10 cellular contexts compared by ENCODE assay signal in genomic region chr11:46332093-46332567, GRCh38. TPM values are rescaled to one million over a fixed set of nuclear protein-coding genes. Genes with fewer than 3 reads are reported as not detected.
DNase-seq lines count a peak whose midpoint lies in the region; ATAC-seq, FAIRE-seq and TF ChIP-seq lines count a peak whose summit lies in the region.
"Had no signal": no experiment of that assay in that cellular context is flagged by ENCODE, and none has a peak within 500 bp of the region (broad histone marks: within the 10 kb centered on the region; RNA-seq: fewer than 3 reads in every experiment).

No MANE protein-coding gene starts in this region.

- BruUV-seq in HepG2 (replicated peaks; lab: Mats Ljungman, UMichigan): no TSS peak

- no peak overlapping the region for H3K9ac ChIP-seq in HepG2 (ENCODE audit: insufficient read depth, low read depth, low read length)

- H3K9me3 ChIP-seq in HepG2 (ENCODE audit: low read length) (no peaks in the 10 kb centered on the region), right lobe of liver (no peaks in the 10 kb centered on the region), tibial artery (no peaks in the 10 kb centered on the region)

- WGBS in HepG2 (ENCODE audit: low lambda C conversion rate): 25% methylated on average over 4 of the region's 8 CpGs
- WGBS in right lobe of liver (ENCODE audit: insufficient coverage, low coverage, low lambda C conversion rate, missing lambda C conversion rate): 18% methylated on average over 2 of the region's 8 CpGs

- TF ChIP-seq CTCF in HepG2 (CRISPR knock-in tag; IDR thresholded peaks at IDR 0.05) (no peak), right lobe of liver (IDR thresholded peaks at IDR 0.05) (no peak), coronary artery (IDR thresholded peaks at IDR 0.05) (no peak), nephron (IDR thresholded peaks at IDR 0.05; ENCODE audit: unreplicated experiment in 3 of 3) (no peak), tibial artery (IDR thresholded peaks at IDR 0.05) (no peak)

- H3K9me3 Mint-ChIP-seq in nephron: no peaks in the 10 kb centered on the region

- no peaks in the 10 kb centered on the region for H3K36me3 Mint-ChIP-seq in nephron (ENCODE audit: low read depth)

- peaks cover 59% of the 10 kb centered on the region for H3K27me3 Mint-ChIP-seq in nephron (ENCODE audit: low read depth)

- H3K4me3 ChIP-seq in HepG2 (replicated peaks in 1 of 3; ENCODE audit: insufficient read depth in 1 of 3, low read depth in 2 of 3, low read length in 3 of 3) (peak overlapping the region in 1 of 3 experiments; percentile 65; a peak in 1 of 6 replicates), right lobe of liver (no peak overlapping the region), coronary artery (peak overlapping the region; percentile 67), tibial artery (peak overlapping the region in 1 of 2 donors; percentile 48)

- FAIRE-seq in HepG2 (lab: Jason Lieb, UNC): no peak
- FAIRE-seq: GM18507 had no signal

- H3K36me3 ChIP-seq in HepG2 (replicated peaks in 1 of 2; ENCODE audit: control insufficient read depth in 1 of 2, insufficient read depth in 2 of 2, low read length in 2 of 2) (no peaks in the 10 kb centered on the region), right lobe of liver (no peaks in the 10 kb centered on the region), tibial artery (no peaks in the 10 kb centered on the region)

- H3K4me1 ChIP-seq in HepG2 (ENCODE audit: insufficient read depth, low read length): 0 out of 2 replicates have a peak, but pooled peaks cover 4% of the 10 kb centered on the region
- peaks cover 0 to 6% (median 0%) of the 10 kb centered on the region in 4 donors for H3K4me1 ChIP-seq in right lobe of liver
- H3K4me1 ChIP-seq in tibial artery: peaks cover 0 to 17% (median 13%) of the 10 kb centered on the region in 4 donors

- peaks cover 26% of the 10 kb centered on the region for H3K4me1 Mint-ChIP-seq in nephron

- H3K4me3 Mint-ChIP-seq in nephron: peak overlapping the region; percentile 67 to 78 (median 69)

- peak overlapping the region in 1 of 3 experiments; percentile 54 for H3K27ac Mint-ChIP-seq in nephron

- ATAC-seq in HepG2: no peak
- no peak for ATAC-seq in right lobe of liver
- ATAC-seq in SK-N-SH treated with all-trans-retinoic acid at 6 μM for 48 hours: no peak

- peak overlapping the region; percentile 66 for H3K4me2 ChIP-seq in HepG2 (ENCODE audit: low read depth, low read length)

- H3K27me3 ChIP-seq in HepG2 (ENCODE audit: control insufficient read depth in 1 of 2, insufficient read depth in 2 of 2, low read length in 2 of 2) (peaks cover 21 to 85% of the 10 kb centered on the region in 2 experiments), right lobe of liver (peaks cover 4 to 18% of the 10 kb centered on the region in 2 donors), tibial artery (peaks cover 0 to 79% of the 10 kb centered on the region in 2 donors)

- TF ChIP-seq EP300 in HepG2 (IDR thresholded peaks at IDR 0.05; ENCODE audit: low read depth in 2 of 2, low read length in 2 of 2): no peak
- no peak for TF ChIP-seq EP300 in HepG2 (CRISPR knock-in tag; IDR thresholded peaks at IDR 0.05; ENCODE audit: borderline replicate concordance)

- no peaks in the 10 kb centered on the region for H3K79me2 ChIP-seq in HepG2 (ENCODE audit: insufficient read depth, low read length)

- CTCF ChIA-PET in HepG2 (lab: Yijun Ruan, JAX; ENCODE audit: low intra/inter-chr PET ratio, low total read pairs): no interaction called here

- no peak overlapping the region for H2AFZ ChIP-seq in HepG2 (ENCODE audit: low read length)

- peaks cover 7% of the 10 kb centered on the region; the same call in 1 of the 2 replicates for H4K20me1 ChIP-seq in HepG2 (ENCODE audit: insufficient read depth, low read length)

- POLR2A ChIA-PET in HepG2 (lab: Yijun Ruan, JAX): no interaction called here

- no peak overlapping the region for H3K27ac ChIP-seq in HepG2 (ENCODE audit: extremely low read length, insufficient read depth, low read length)
- no peak overlapping the region for H3K27ac ChIP-seq in right lobe of liver
- H3K27ac ChIP-seq in coronary artery: no peak overlapping the region
- no peak overlapping the region for H3K27ac ChIP-seq in tibial artery

- in situ Hi-C loops in HepG2 (cut with HindIII; ENCODE audit: extremely low pct_ligation_motif_present, low pct_unique_long_range_greater_than_20kb): no loop called here

- intact Hi-C loops in HepG2 (cut with micrococcal nuclease; ENCODE audit: unreplicated experiment) (no loop called here), right lobe of liver (cut with DNase I) (no loop called here), tibial artery (cut with DNase I; ENCODE audit: low total_unique reads) (no loop called here)

- TF ChIP-seq RAD21 in HepG2 (CRISPR knock-in tag; IDR thresholded peaks at IDR 0.05): no peak

- DNase-seq in HepG2 (ENCODE audit: low spot score): no peak
- DNase-seq in right lobe of liver: no peak
- no peak for DNase-seq in coronary artery (ENCODE audit: low spot score)
- DNase-seq in epidermal melanocyte (ENCODE audit: insufficient read length, low spot score): no peak
- no peak for DNase-seq in ureter (ENCODE audit: low spot score)
- DNase-seq in tibial artery: no peak
- DNase-seq: cerebellar nuclear complex had no signal

- TF ChIP-seq POLR2A in HepG2 (IDR thresholded peaks at IDR 0.05; ENCODE audit: insufficient read depth in 1 of 2, low read depth in 2 of 2, low read length in 2 of 2) (no peak), right lobe of liver (IDR thresholded peaks at IDR 0.05) (no peak)

RNA-seq across cellular contexts. Expression of gene DGKZ, which starts 15.1 kb away (rescaled TPM):
- 14.6 and 20.7 TPM in 2 replicates for total RNA-seq in HepG2 (2016; rRNA removed; fragmentation: Illumina TruSeq; extraction: Trizol)
- total RNA-seq in HepG2 (2016; cell fraction: cytosol; rRNA removed; fragmentation: Illumina TruSeq; extraction: Trizol; ENCODE audit: low read depth): 11.9 and 13.2 TPM in 2 replicates
- 11.6 and 19.8 TPM in 2 replicates for total RNA-seq in HepG2 (2016; cell fraction: insoluble cytoplasmic fraction; rRNA removed; fragmentation: Illumina TruSeq; extraction: Trizol)
- total RNA-seq in HepG2 (2016; cell fraction: membrane; rRNA removed; fragmentation: Illumina TruSeq; extraction: Trizol): 26.9 and 29.6 TPM in 2 replicates
- 18.5 and 22.1 TPM in 2 replicates for total RNA-seq in HepG2 (2016; cell fraction: nucleus; rRNA removed; fragmentation: Illumina TruSeq; extraction: Trizol)
- 15.8 and 17.6 TPM in 2 replicates for polyA plus RNA-seq in HepG2 (2011; rRNA removed)
- 8.8 and 15.2 TPM in 2 replicates for polyA plus RNA-seq in HepG2 (2011; cell fraction: cytosol; rRNA removed)
- polyA plus RNA-seq in HepG2 (2011; cell fraction: nucleus; rRNA removed): 108 and 162 TPM in 2 replicates
- polyA plus RNA-seq in HepG2 (2012): 11.6 and 19.4 TPM in 2 replicates
- polyA plus RNA-seq in HepG2 (2016; cell fraction: cytosol; fragmentation: Illumina TruSeq; extraction: Trizol; ENCODE audit: low read depth): 18.6 and 18.8 TPM in 2 replicates
- 21.9 and 30.3 TPM in 2 replicates for polyA plus RNA-seq in HepG2 (2016; cell fraction: insoluble cytoplasmic fraction; fragmentation: Illumina TruSeq; extraction: Trizol; ENCODE audit: low read depth)
- 44.5 and 49.9 TPM in 2 replicates for polyA plus RNA-seq in HepG2 (2016; cell fraction: membrane; fragmentation: Illumina TruSeq; extraction: Trizol; ENCODE audit: low read depth)
- polyA plus RNA-seq in HepG2 (2016; cell fraction: nucleus; fragmentation: Illumina TruSeq; extraction: Trizol; ENCODE audit: insufficient read depth, low read depth): 65.9 and 71.9 TPM in 2 replicates
- polyA minus RNA-seq in HepG2 (2011; rRNA and poly(A)+ RNA removed; ENCODE audit: low replicate concordance): 43.2 and 71.9 TPM in 2 replicates
- polyA minus RNA-seq in HepG2 (2011; cell fraction: cytosol; rRNA and poly(A)+ RNA removed): 12.3 and 14.8 TPM in 2 replicates
- polyA minus RNA-seq in HepG2 (2011; cell fraction: nucleus; rRNA and poly(A)+ RNA removed): 15.9 and 16.9 TPM in 2 replicates
- total RNA-seq in right lobe of liver: 10 to 100 TPM; 10.7 to 57.9 (median 16.0) TPM
- 76.3 TPM for total RNA-seq in ureter

RNA-seq across cellular contexts. Expression of gene MDK, which starts 49.3 kb away (rescaled TPM):
- total RNA-seq in HepG2 (2016; rRNA removed; fragmentation: Illumina TruSeq; extraction: Trizol) (149 and 312 TPM in 2 replicates), right lobe of liver (1 to 10 TPM in 5 of 6 experiments, under 1 TPM in 1; 0.35 to 6.4 (median 4.2) TPM), ureter (105 TPM)
- 310 and 356 TPM in 2 replicates for total RNA-seq in HepG2 (2016; cell fraction: cytosol; rRNA removed; fragmentation: Illumina TruSeq; extraction: Trizol; ENCODE audit: low read depth)
- 138 and 308 TPM in 2 replicates for total RNA-seq in HepG2 (2016; cell fraction: insoluble cytoplasmic fraction; rRNA removed; fragmentation: Illumina TruSeq; extraction: Trizol)
- 284 and 347 TPM in 2 replicates for total RNA-seq in HepG2 (2016; cell fraction: membrane; rRNA removed; fragmentation: Illumina TruSeq; extraction: Trizol)
- total RNA-seq in HepG2 (2016; cell fraction: nucleus; rRNA removed; fragmentation: Illumina TruSeq; extraction: Trizol): 197 and 254 TPM in 2 replicates
- polyA plus RNA-seq in HepG2 (2011; rRNA removed): 355 and 407 TPM in 2 replicates
- polyA plus RNA-seq in HepG2 (2011; cell fraction: cytosol; rRNA removed): 510 and 850 TPM in 2 replicates
- 205 and 210 TPM in 2 replicates for polyA plus RNA-seq in HepG2 (2011; cell fraction: nucleus; rRNA removed)
- 127 and 170 TPM in 2 replicates for polyA plus RNA-seq in HepG2 (2012)
- polyA plus RNA-seq in HepG2 (2016; cell fraction: cytosol; fragmentation: Illumina TruSeq; extraction: Trizol; ENCODE audit: low read depth): 699 and 772 TPM in 2 replicates
- polyA plus RNA-seq in HepG2 (2016; cell fraction: insoluble cytoplasmic fraction; fragmentation: Illumina TruSeq; extraction: Trizol; ENCODE audit: low read depth): 298 and 351 TPM in 2 replicates
- polyA plus RNA-seq in HepG2 (2016; cell fraction: membrane; fragmentation: Illumina TruSeq; extraction: Trizol; ENCODE audit: low read depth): 584 and 631 TPM in 2 replicates
- 829 and 892 TPM in 2 replicates for polyA plus RNA-seq in HepG2 (2016; cell fraction: nucleus; fragmentation: Illumina TruSeq; extraction: Trizol; ENCODE audit: insufficient read depth, low read depth)
- 1.3 and 126 TPM in 2 replicates for polyA minus RNA-seq in HepG2 (2011; rRNA and poly(A)+ RNA removed; ENCODE audit: low replicate concordance)
- 66.8 and 86.0 TPM in 2 replicates for polyA minus RNA-seq in HepG2 (2011; cell fraction: cytosol; rRNA and poly(A)+ RNA removed)
- polyA minus RNA-seq in HepG2 (2011; cell fraction: nucleus; rRNA and poly(A)+ RNA removed): 18.5 and 19.3 TPM in 2 replicates

RNA-seq across cellular contexts. Expression of gene CREB3L1, which starts 54.7 kb away (rescaled TPM):
- total RNA-seq in HepG2 (2016; rRNA removed; fragmentation: Illumina TruSeq; extraction: Trizol): not detected in 2 replicates
- total RNA-seq in HepG2 (2016; cell fraction: cytosol; rRNA removed; fragmentation: Illumina TruSeq; extraction: Trizol; ENCODE audit: low read depth): not detected in 2 replicates
- total RNA-seq in HepG2 (2016; cell fraction: insoluble cytoplasmic fraction; rRNA removed; fragmentation: Illumina TruSeq; extraction: Trizol): not detected in 2 replicates
- total RNA-seq in HepG2 (2016; cell fraction: membrane; rRNA removed; fragmentation: Illumina TruSeq; extraction: Trizol): not detected in 2 replicates
- not detected in 2 replicates for total RNA-seq in HepG2 (2016; cell fraction: nucleus; rRNA removed; fragmentation: Illumina TruSeq; extraction: Trizol)
- not detected in 2 replicates for polyA plus RNA-seq in HepG2 (2011; rRNA removed)
- polyA plus RNA-seq in HepG2 (2011; cell fraction: cytosol; rRNA removed): not detected in 2 replicates
- polyA plus RNA-seq in HepG2 (2011; cell fraction: nucleus; rRNA removed): not detected in 2 replicates
- 0.04 TPM in 1 of 2 replicates, not detected in the other for polyA plus RNA-seq in HepG2 (2012)
- polyA plus RNA-seq in HepG2 (2016; cell fraction: cytosol; fragmentation: Illumina TruSeq; extraction: Trizol; ENCODE audit: low read depth): not detected in 2 replicates
- polyA plus RNA-seq in HepG2 (2016; cell fraction: insoluble cytoplasmic fraction; fragmentation: Illumina TruSeq; extraction: Trizol; ENCODE audit: low read depth): not detected in 2 replicates
- 0.13 TPM in 1 of 2 replicates, not detected in the other for polyA plus RNA-seq in HepG2 (2016; cell fraction: membrane; fragmentation: Illumina TruSeq; extraction: Trizol; ENCODE audit: low read depth)
- polyA plus RNA-seq in HepG2 (2016; cell fraction: nucleus; fragmentation: Illumina TruSeq; extraction: Trizol; ENCODE audit: insufficient read depth, low read depth): not detected in 2 replicates
- 0.12 and 1.6 TPM in 2 replicates for polyA minus RNA-seq in HepG2 (2011; rRNA and poly(A)+ RNA removed; ENCODE audit: low replicate concordance)
- not detected in 2 replicates for polyA minus RNA-seq in HepG2 (2011; cell fraction: cytosol; rRNA and poly(A)+ RNA removed)
- not detected in 2 replicates for polyA minus RNA-seq in HepG2 (2011; cell fraction: nucleus; rRNA and poly(A)+ RNA removed)
- under 1 TPM; 0.07 to 0.37 (median 0.24) TPM for total RNA-seq in right lobe of liver
- total RNA-seq in ureter: 39.6 TPM

RNA-seq across cellular contexts. Expression of gene CHRM4, which starts 59.4 kb away (rescaled TPM):
- 0.13 TPM in 1 of 2 replicates, not detected in the other for total RNA-seq in HepG2 (2016; rRNA removed; fragmentation: Illumina TruSeq; extraction: Trizol)
- not detected in 2 replicates for total RNA-seq in HepG2 (2016; cell fraction: cytosol; rRNA removed; fragmentation: Illumina TruSeq; extraction: Trizol; ENCODE audit: low read depth)
- total RNA-seq in HepG2 (2016; cell fraction: insoluble cytoplasmic fraction; rRNA removed; fragmentation: Illumina TruSeq; extraction: Trizol): 0.11 TPM in 1 of 2 replicates, not detected in the other
- 0.15 TPM in 1 of 2 replicates, not detected in the other for total RNA-seq in HepG2 (2016; cell fraction: membrane; rRNA removed; fragmentation: Illumina TruSeq; extraction: Trizol)
- 0.25 TPM in 1 of 2 replicates, not detected in the other for total RNA-seq in HepG2 (2016; cell fraction: nucleus; rRNA removed; fragmentation: Illumina TruSeq; extraction: Trizol)
- 0.21 and 0.22 TPM in 2 replicates for polyA plus RNA-seq in HepG2 (2011; rRNA removed)
- 0.12 and 0.19 TPM in 2 replicates for polyA plus RNA-seq in HepG2 (2011; cell fraction: cytosol; rRNA removed)
- 0.43 and 0.85 TPM in 2 replicates for polyA plus RNA-seq in HepG2 (2011; cell fraction: nucleus; rRNA removed)
- 0.27 TPM in 1 of 2 replicates, not detected in the other for polyA plus RNA-seq in HepG2 (2012)
- 0.08 TPM in 1 of 2 replicates, not detected in the other for polyA plus RNA-seq in HepG2 (2016; cell fraction: cytosol; fragmentation: Illumina TruSeq; extraction: Trizol; ENCODE audit: low read depth)
- 0.15 TPM in 1 of 2 replicates, not detected in the other for polyA plus RNA-seq in HepG2 (2016; cell fraction: insoluble cytoplasmic fraction; fragmentation: Illumina TruSeq; extraction: Trizol; ENCODE audit: low read depth)
- polyA plus RNA-seq in HepG2 (2016; cell fraction: membrane; fragmentation: Illumina TruSeq; extraction: Trizol; ENCODE audit: low read depth): 0.21 TPM in 1 of 2 replicates, not detected in the other
- polyA plus RNA-seq in HepG2 (2016; cell fraction: nucleus; fragmentation: Illumina TruSeq; extraction: Trizol; ENCODE audit: insufficient read depth, low read depth): 0.41 TPM in 1 of 2 replicates, not detected in the other
- polyA minus RNA-seq in HepG2 (2011; rRNA and poly(A)+ RNA removed; ENCODE audit: low replicate concordance): 0.58 and 0.90 TPM in 2 replicates
- not detected in 2 replicates for polyA minus RNA-seq in HepG2 (2011; cell fraction: cytosol; rRNA and poly(A)+ RNA removed)
- 0.50 and 0.52 TPM in 2 replicates for polyA minus RNA-seq in HepG2 (2011; cell fraction: nucleus; rRNA and poly(A)+ RNA removed)
- not detected for total RNA-seq in right lobe of liver
- not detected for total RNA-seq in ureter

Comparison
In these comparisons a context has a peak if more than half of its experiments do, and no peak if none do; other contexts are left out.
1. RNA of gene MDK, which starts 49.3 kb away (total RNA-seq): 138 to 356 TPM in HepG2 and 105 TPM in ureter (single experiment); 0.35 to 6.4 TPM in right lobe of liver; every median in the first group is over 10 times any median in the second.
2. RNA of gene CREB3L1, which starts 54.7 kb away (total RNA-seq): 39.6 TPM in ureter (single experiment); 0.07 to 0.37 TPM in right lobe of liver and not detected in HepG2; every median in the first group is over 10 times any median in the second.